21 cellular contexts compared by ENCODE assay signal in the genomic region with DNA sequence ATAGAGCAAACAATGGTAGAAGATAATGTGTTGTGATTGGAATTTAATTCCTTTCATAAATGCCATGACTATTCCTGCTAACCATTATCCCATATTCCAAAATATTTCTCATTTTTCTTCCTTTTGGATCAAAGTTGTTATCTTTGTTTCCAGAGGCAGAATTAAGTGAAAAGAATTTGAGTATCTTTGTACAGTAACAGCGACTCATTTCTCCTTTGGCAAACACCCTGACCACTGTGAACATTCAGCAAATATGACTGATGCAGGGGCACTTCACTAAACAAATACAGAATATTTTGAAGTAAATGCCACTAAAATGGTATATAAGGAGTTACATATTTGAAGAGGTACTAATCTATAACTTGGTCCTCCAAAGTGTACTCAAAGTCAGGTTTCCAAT.
DNase-seq lines count a peak whose midpoint lies in the region; FAIRE-seq and TF ChIP-seq lines count a peak whose summit lies in the region.
"Had no signal": no experiment of that assay in that cellular context is flagged by ENCODE, and none has a peak within 500 bp of the region (broad histone marks: within the 10 kb centered on the region; RNA-seq: fewer than 3 reads in every experiment).

No MANE protein-coding gene starts in this region.

- TF ChIP-seq CTCF in fibroblast of pulmonary artery (IDR thresholded peaks at IDR 0.05; ENCODE audit: low read length, missing control alignments) (no peak), prostate gland (IDR thresholded peaks at IDR 0.05) (no peak)

- H3K27me3 ChIP-seq in adipocyte (replicated peaks; ENCODE audit: control insufficient read depth, insufficient read depth, low read length) (no peaks in the 10 kb centered on the region), prostate gland (replicated peaks; ENCODE audit: insufficient read depth) (no peaks in the 10 kb centered on the region), small intestine (ENCODE audit: control insufficient read depth in 2 of 2, insufficient read depth in 2 of 2, low read length in 2 of 2) (no peaks in the 10 kb centered on the region)
- H3K27me3 ChIP-seq: body of pancreas, ovary had no signal

- DNase-seq in AG08395 (ENCODE audit: low spot score) (peak; percentile 48), HS-27A (ENCODE audit: low read depth) (peak; percentile 54), adipocyte (ENCODE audit: low read depth) (peak; percentile 43), fibroblast of pulmonary artery (ENCODE audit: low read depth) (peak; percentile 11), NCI-H524 (lab: John Stamatoyannopoulos, UW) (no peak), prostate gland (ENCODE audit: low spot score) (no peak), small intestine (no peak), NCI-H82 (lab: John Stamatoyannopoulos, UW) (no peak)
- DNase-seq: activated CD4-positive, alpha-beta T cell treated with anti-CD3 and anti-CD28 coated beads, Interleukin-2, amount 50 U/mL, for 4 hours; activated naive CD4-positive, alpha-beta T cell treated with anti-CD3 and anti-CD28 coated beads for 36 hours; activated T-cell treated with anti-CD3 and anti-CD28 coated beads for 4 hours; body of pancreas; CD8-positive, alpha-beta memory T cell; naive thymus-derived CD4-positive, alpha-beta T cell; ovary; SHP77; stimulated activated CD4-positive, alpha-beta T cell treated with anti-CD3 and anti-CD28 coated beads, Interleukin-4, amount 100 ng/mL, for 24 hours; T-helper 1 cell had no signal

- H3K4me3 ChIP-seq in adipocyte (ENCODE audit: low read length) (no peak overlapping the region), fibroblast of pulmonary artery (replicated peaks; ENCODE audit: low read depth, low read length) (no peak overlapping the region), prostate gland (no peak overlapping the region), small intestine (ENCODE audit: low read depth in 1 of 2, low read length in 2 of 2) (no peak overlapping the region)
- H3K4me3 ChIP-seq: body of pancreas, HAP-1, lung, ovary had no signal

- H3K36me3 ChIP-seq in adipocyte (ENCODE audit: control insufficient read depth, insufficient read depth, low read length, severe bottlenecking), result no peaks in the 10 kb centered on the region
- H3K36me3 ChIP-seq in prostate gland, result no peaks in the 10 kb centered on the region
- no peaks in the 10 kb centered on the region for H3K36me3 ChIP-seq in small intestine (ENCODE audit: control insufficient read depth in 2 of 2, insufficient read depth in 2 of 2, low read length in 2 of 2)
- H3K36me3 ChIP-seq: HAP-1, ovary had no signal

- H3K4me1 ChIP-seq in adipocyte (ENCODE audit: control insufficient read depth, insufficient read depth, low read length) (peaks cover 24% of the 10 kb centered on the region), prostate gland (replicated peaks) (no peaks in the 10 kb centered on the region), small intestine (ENCODE audit: control insufficient read depth in 2 of 2, insufficient read depth in 1 of 2, low read depth in 1 of 2, low read length in 1 of 2) (no peaks in the 10 kb centered on the region)
- H3K4me1 ChIP-seq: body of pancreas, HAP-1 had no signal

- 100% methylated on average over 1 of the region's 1 CpG for WGBS in prostate gland
- WGBS in small intestine, 3 donors, result 78 to 97% (median 85%) methylated on average over 1 of the region's 1 CpG

- no peaks in the 10 kb centered on the region for H3K9me3 ChIP-seq in adipocyte (ENCODE audit: control insufficient read depth, low read length)
- H3K9me3 ChIP-seq in prostate gland, result no peaks in the 10 kb centered on the region
- H3K9me3 ChIP-seq in small intestine (ENCODE audit: control insufficient read depth, low read depth), result no peaks in the 10 kb centered on the region
- H3K9me3 ChIP-seq: body of pancreas, HAP-1, ovary had no signal

- TF ChIP-seq POLR2A in prostate gland (IDR thresholded peaks at IDR 0.05), result no peak

- intact Hi-C loops in prostate gland (cut with DNase I), result loop anchor here (2.0 kb wide), 1 partner anchor 201 kb away; no protein-coding TSS in a partner anchor

- FAIRE-seq in small intestine (lab: Jason Lieb, UNC), result no peak
- FAIRE-seq: GM19239 had no signal

- H3K9ac ChIP-seq in adipocyte (ENCODE audit: low read length), result no peak overlapping the region

- no peak overlapping the region for H3K27ac ChIP-seq in prostate gland
- no peak overlapping the region for H3K27ac ChIP-seq in small intestine (ENCODE audit: low read depth in 1 of 2, low read length in 1 of 2)
- H3K27ac ChIP-seq: body of pancreas, ovary had no signal

Comparison
In these comparisons a context has a peak if more than half of its experiments do, and no peak if none do; other contexts are left out.
1. DNase-seq: peak in AG08395 (single experiment), HS-27A (single experiment), adipocyte (single experiment) and fibroblast of pulmonary artery (single experiment); none in NCI-H524 (0 of 2), prostate gland (single experiment), small intestine (single experiment) and NCI-H82 (single experiment).